25 cellular contexts compared by ENCODE assay signal in the genomic region with DNA sequence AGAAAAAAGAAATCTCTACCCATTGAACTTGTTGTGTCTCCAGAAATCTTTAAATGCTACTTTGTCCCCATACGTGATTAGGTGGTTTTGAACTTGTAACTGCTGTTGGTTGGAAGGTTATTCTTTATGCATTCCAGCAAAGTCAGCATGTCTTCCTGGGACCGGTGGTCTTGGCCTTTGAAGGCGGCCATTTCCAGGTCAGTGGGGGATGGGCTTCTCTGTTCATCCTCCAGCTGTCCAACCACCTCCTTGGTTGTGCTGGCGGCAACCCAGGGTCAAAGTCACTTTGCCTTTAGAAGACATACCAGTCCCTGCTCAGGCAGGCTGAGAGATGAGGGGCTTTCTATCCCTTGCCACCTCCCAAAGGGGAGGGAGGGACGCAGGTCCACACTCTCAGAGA.
"Had no signal": no experiment of that assay in that cellular context is flagged by ENCODE, and none has a peak within 500 bp of the region (broad histone marks: within the 10 kb centered on the region; RNA-seq: fewer than 3 reads in every experiment).

No MANE protein-coding gene starts in this region.

- H3K36me3 ChIP-seq: MG63 had no signal

- FAIRE-seq: HTR-8/SVneo, RCC 7860 had no signal

- H3K4me2 ChIP-seq: SK-N-SH had no signal

- H3K9ac ChIP-seq: SK-N-SH had no signal

- H3K9me3 ChIP-seq: MG63, SK-N-SH had no signal

- DNase-seq: Karpas-422, KG1, MG63, NCI-H1092, NCI-H1105 treated with DMSO at 0.1 percent for 48 hours, NCI-H1417 treated with DMSO at 0.1 percent for 48 hours, NCI-H146, NCI-H1694 treated with DMSO at 0.1 percent for 48 hours, NCI-H1930, NCI-H2081, NCI-H2107, NCI-H2227 treated with DMSO at 0.1 percent for 48 hours, NCI-H446, NCI-H510A, NCI-H524 treated with DMSO at 0.1 percent for 48 hours, NCI-H69, NCI-H774, Right ventricle myocardium superior, RPMI8226, SIG-M5, SK-N-SH, SW 1271 had no signal

- H3K4me3 ChIP-seq: MG63 had no signal

- H3K27ac ChIP-seq: HL-60 had no signal
